ENCODE assay signal across 18 cellular contexts in genomic region chr15:45644437-45644836, GRCh38. TPM values are rescaled to one million over a fixed set of nuclear protein-coding genes. Genes with fewer than 3 reads are reported as not detected.
DNase-seq lines count a peak whose midpoint lies in the region; ATAC-seq, FAIRE-seq and TF ChIP-seq lines count a peak whose summit lies in the region.
"Had no signal": no experiment of that assay in that cellular context is flagged by ENCODE, and none has a peak within 500 bp of the region (broad histone marks: within the 10 kb centered on the region; RNA-seq: fewer than 3 reads in every experiment).

No MANE protein-coding gene starts in this region.

- H3K4me3 Mint-ChIP-seq in T-helper 2 cell treated with Interferon-gamma antibody and Interleukin-4, amounts not matched to agents 5 μg/mL and 100 μg/mL, for 36 hours: peak overlapping the region; percentile 32
- H3K4me3 Mint-ChIP-seq: HFFc6 had no signal

- peaks cover 64% of the 10 kb centered on the region for H3K4me1 Mint-ChIP-seq in T-helper 2 cell treated with Interferon-gamma antibody and Interleukin-4, amounts not matched to agents 5 μg/mL and 100 μg/mL, for 36 hours (ENCODE audit: low read depth)

- H4K8ac ChIP-seq in IMR-90 (ENCODE audit: low read depth in 2 of 2, low read length in 2 of 2): 0 out of 4 replicates have a peak overlapping the region, but pooled peaks of 1 of the 2 experiments have one; percentile 75

- ATAC-seq in IMR-90 (ENCODE audit: low read depth): no peak

- H3K36me3 Mint-ChIP-seq in T-helper 2 cell treated with Interferon-gamma antibody and Interleukin-4, amounts not matched to agents 5 μg/mL and 100 μg/mL, for 36 hours (ENCODE audit: low read depth): peaks cover 40% of the 10 kb centered on the region

- H3K18ac ChIP-seq in IMR-90 (ENCODE audit: low read depth, low read length): no peak overlapping the region

- no peak overlapping the region for H3K4me2 ChIP-seq in IMR-90 (ENCODE audit: low read depth, low read length)

- no peak overlapping the region for H3K4me3 ChIP-seq in IMR-90 (ENCODE audit: insufficient read depth, low read depth, low read length)
- H3K4me3 ChIP-seq in colonic mucosa: no peak overlapping the region
- H3K4me3 ChIP-seq in rectal smooth muscle tissue (ENCODE audit: low read length): no peak overlapping the region
- H3K4me3 ChIP-seq: sigmoid colon, SJCRH30 had no signal

- no peaks in the 10 kb centered on the region for H3K9me3 Mint-ChIP-seq in T-helper 2 cell treated with Interferon-gamma antibody and Interleukin-4, amounts not matched to agents 5 μg/mL and 100 μg/mL, for 36 hours
- H3K9me3 Mint-ChIP-seq: HFFc6 had no signal

- peak overlapping the region; percentile 53; the same call in 1 of the 2 replicates for H3K4ac ChIP-seq in IMR-90 (ENCODE audit: low read depth, low read length)

- no peak for TF ChIP-seq CTCF in IMR-90 (conservative IDR thresholded peaks at IDR 0.05; ENCODE audit: low read depth, low read length)
- TF ChIP-seq CTCF in colonic mucosa (IDR thresholded peaks at IDR 0.05): no peak

- no peak overlapping the region for H2AFZ ChIP-seq in IMR-90 (replicated peaks; ENCODE audit: low read length, poor library complexity)

- H3K27me3 Mint-ChIP-seq in T-helper 2 cell treated with Interferon-gamma antibody and Interleukin-4, amounts not matched to agents 5 μg/mL and 100 μg/mL, for 36 hours (ENCODE audit: low read depth): no peaks in the 10 kb centered on the region

- H3K9ac ChIP-seq in IMR-90 (ENCODE audit: low read depth, low read length) (no peak overlapping the region), colonic mucosa (ENCODE audit: low read depth in 2 of 2, low read length in 2 of 2) (peak overlapping the region in 1 of 2 donors; percentile 86), rectal smooth muscle tissue (ENCODE audit: low read length) (no peak overlapping the region)

- H3K4me1 ChIP-seq in IMR-90 (ENCODE audit: control insufficient read depth, insufficient read depth, low read length): peaks cover 25% of the 10 kb centered on the region
- H3K4me1 ChIP-seq in colonic mucosa: peaks cover 28% of the 10 kb centered on the region
- peaks cover 31% of the 10 kb centered on the region for H3K4me1 ChIP-seq in rectal smooth muscle tissue (ENCODE audit: control insufficient read depth, insufficient read depth, low read length)
- H3K4me1 ChIP-seq: SJCRH30 had no signal

- TF ChIP-seq RAD21 in IMR-90 (IDR thresholded peaks at IDR 0.05; ENCODE audit: low read length): no peak

- no peak overlapping the region for H2AK9ac ChIP-seq in IMR-90 (replicated peaks; ENCODE audit: low read depth, low read length, poor library complexity)

- H3K9me1 ChIP-seq in IMR-90 (ENCODE audit: insufficient read depth, low read length): peaks cover 25% of the 10 kb centered on the region

- H3K9me3 ChIP-seq in IMR-90 (ENCODE audit: control insufficient read depth, insufficient read depth, low read length): no peaks in the 10 kb centered on the region
- no peaks in the 10 kb centered on the region for H3K9me3 ChIP-seq in colonic mucosa
- H3K9me3 ChIP-seq: sigmoid colon, SJCRH30 had no signal

- H3K36me3 ChIP-seq in IMR-90 (ENCODE audit: control insufficient read depth, insufficient read depth, low read length) (no peaks in the 10 kb centered on the region), colonic mucosa (no peaks in the 10 kb centered on the region), rectal smooth muscle tissue (ENCODE audit: control insufficient read depth, insufficient read depth, low read length) (no peaks in the 10 kb centered on the region)
- H3K36me3 ChIP-seq: sigmoid colon, SJCRH30 had no signal

- DNase-seq in T-helper 2 cell treated with Interferon-gamma antibody and Interleukin-4, amounts not matched to agents 5 μg/mL and 100 μg/mL, for 36 hours (ENCODE audit: low spot score): peak; percentile 16
- no peak for DNase-seq in T-helper 2 cell
- no peak for DNase-seq in IMR-90
- no peak for DNase-seq in colonic mucosa
- DNase-seq in SHP77 (lab: John Stamatoyannopoulos, UW): no peak
- DNase-seq in GM12892 (ENCODE audit: insufficient read length): no peak
- DNase-seq in NOMO-1 treated with DMSO at 0.1 percent for 48 hours (lab: John Stamatoyannopoulos, UW; ENCODE audit: unreplicated experiment): no peak
- DNase-seq: 8988T; caudate nucleus; HFFc6; kidney; midbrain; NCI-H2029; nucleus accumbens; sigmoid colon; SJCRH30; stimulated activated CD4-positive, alpha-beta T cell treated with anti-CD3 and anti-CD28 coated beads, Interleukin-2, amount 100 ng/mL, for 48 hours had no signal

- in situ Hi-C loops in IMR-90 (cut with MboI; ENCODE audit: low sequenced_read_pairs): no loop called here

- CTCF ChIA-PET in IMR-90 (lab: Yijun Ruan, JAX): interaction anchor here (1.5 to 1.6 kb wide), 2 partner anchors 16 to 30 kb away, joined by 3 to 5 read pairs; no protein-coding TSS in a partner anchor

- peak overlapping the region; percentile 86; the same call in 1 of the 2 replicates for H3K14ac ChIP-seq in IMR-90 (replicated peaks; ENCODE audit: low read depth, low read length)

- intact Hi-C loops in IMR-90 (cut with micrococcal nuclease) (no loop called here), colonic mucosa (cut with DNase I) (no loop called here)

- no CpG with 5 or more reads among the region's 2 CpGs for WGBS in IMR-90 (ENCODE audit: extremely low coverage in 2 of 2, insufficient read length in 1 of 2), 2 experiments

- no peak overlapping the region for H2BK20ac ChIP-seq in IMR-90 (ENCODE audit: low read depth, low read length)

- peak overlapping the region; percentile 84 for H2BK5ac ChIP-seq in IMR-90 (ENCODE audit: low read depth, low read length, poor library complexity, severe bottlenecking)

- TF ChIP-seq POLR2A in IMR-90 (IDR thresholded peaks at IDR 0.05; ENCODE audit: low read depth, low read length) (no peak), GM12892 (IDR thresholded peaks at IDR 0.05; ENCODE audit: low read depth, low read length) (no peak)

- H3K79me1 ChIP-seq in IMR-90 (ENCODE audit: low read depth in 1 of 2, low read length in 2 of 2): peaks cover 8 to 26% of the 10 kb centered on the region in 2 experiments; a peak in 3 of 4 replicates

- H3K27me3 ChIP-seq in IMR-90 (ENCODE audit: control insufficient read depth, insufficient read depth, low read length): no peaks in the 10 kb centered on the region
- H3K27me3 ChIP-seq in colonic mucosa: no peaks in the 10 kb centered on the region
- H3K27me3 ChIP-seq in rectal smooth muscle tissue (ENCODE audit: control insufficient read depth, insufficient read depth, low read length): no peaks in the 10 kb centered on the region
- H3K27me3 ChIP-seq: sigmoid colon had no signal

- no TSS peak for BruUV-seq in IMR-90 (replicated peaks; lab: Mats Ljungman, UMichigan)

- H4K5ac ChIP-seq in IMR-90 (ENCODE audit: low read depth, low read length): no peak overlapping the region; the same call in 1 of the 2 replicates

- peak overlapping the region; percentile 54 for H3K27ac Mint-ChIP-seq in T-helper 2 cell treated with Interferon-gamma antibody and Interleukin-4, amounts not matched to agents 5 μg/mL and 100 μg/mL, for 36 hours

- dilution Hi-C loops in IMR-90 (cut with HindIII; ENCODE audit: low sequenced_read_pairs, unreplicated experiment): no loop called here

- no peak overlapping the region for H3K23ac ChIP-seq in IMR-90 (ENCODE audit: low read depth, low read length)

- H3K56ac ChIP-seq in IMR-90 (ENCODE audit: extremely low read depth, insufficient read depth, low read length): no peak overlapping the region

- H2BK15ac ChIP-seq in IMR-90 (ENCODE audit: low read depth, low read length): peak overlapping the region; percentile 33; the same call in 1 of the 3 replicates

- no peak overlapping the region; the same call in 1 of the 2 replicates for H4K91ac ChIP-seq in IMR-90 (ENCODE audit: insufficient read depth, low read depth, low read length)

- H4K20me1 ChIP-seq in IMR-90 (ENCODE audit: insufficient read depth, low read length): peaks cover 8% of the 10 kb centered on the region; the same call in 1 of the 2 replicates

- H2BK120ac ChIP-seq in IMR-90 (ENCODE audit: low read depth, low read length): peak overlapping the region; percentile 42; the same call in 1 of the 2 replicates

- H3K27ac ChIP-seq in IMR-90 (ENCODE audit: insufficient read depth, low read length): no peak overlapping the region
- peak overlapping the region; percentile 97 for H3K27ac ChIP-seq in colonic mucosa
- peak overlapping the region; percentile 16 for H3K27ac ChIP-seq in rectal smooth muscle tissue (ENCODE audit: low read depth, low read length)
- H3K27ac ChIP-seq: SJCRH30 had no signal

- H2AK5ac ChIP-seq in IMR-90 (ENCODE audit: low read depth, low read length): peak overlapping the region; percentile 72

- POLR2A ChIA-PET in IMR-90 (lab: Charles Lee; ENCODE audit: unreplicated experiment): no interaction called here

- FAIRE-seq in GM12892 (lab: Jason Lieb, UNC): no peak
- FAIRE-seq: kidney had no signal

TF ChIP-seq in IMR-90, 13 proteins besides CTCF, POLR2A, EP300 and RAD21 (continues in another document):
- TF ChIP-seq NFE2L2 (IDR thresholded peaks at IDR 0.05; ENCODE audit: low read depth, low read length): no peak
- no peak for TF ChIP-seq CEBPB (IDR thresholded peaks at IDR 0.05; ENCODE audit: low read depth, low read length)
- no peak for TF ChIP-seq CHD1 (IDR thresholded peaks at IDR 0.05; ENCODE audit: low read depth, low read length)
- no peak for TF ChIP-seq MXI1 (IDR thresholded peaks at IDR 0.05; ENCODE audit: borderline replicate concordance, low read depth, low read length)
- TF ChIP-seq RFX5 (IDR thresholded peaks at IDR 0.05; ENCODE audit: low read depth, low read length): no peak
- TF ChIP-seq ELK1 (IDR thresholded peaks at IDR 0.05; ENCODE audit: borderline replicate concordance, low read depth, low read length): no peak

RNA-seq across cellular contexts. Expression of gene SQOR, which starts 9.6 kb away (rescaled TPM):
- total RNA-seq in IMR-90 (2012; rRNA removed) (39.2 and 40.3 TPM in 2 replicates), colonic mucosa (100 to 1,000 TPM; 308 to 500 TPM)
- polyA plus RNA-seq in IMR-90 (2012; rRNA removed): 21.2 and 22.1 TPM in 2 replicates
- 18.5 and 19.9 TPM in 2 replicates for polyA plus RNA-seq in IMR-90 (2012; cell fraction: cytosol; rRNA removed)
- 7.4 and 18.0 TPM in 2 replicates for polyA plus RNA-seq in IMR-90 (2012; cell fraction: nucleus; rRNA removed; ENCODE audit: low replicate concordance)
- polyA plus RNA-seq in GM12892 (2012; ENCODE audit: missing spikeins): 38.4 TPM

RNA-seq across cellular contexts. Expression of gene BLOC1S6, which starts 57.3 kb away (rescaled TPM):
- total RNA-seq in IMR-90 (2012; rRNA removed) (40.9 and 78.3 TPM in 2 replicates), colonic mucosa (10 to 100 TPM; 28.3 to 31.9 TPM)
- 17.9 and 21.7 TPM in 2 replicates for polyA plus RNA-seq in IMR-90 (2012; rRNA removed)
- 7.2 and 12.0 TPM in 2 replicates for polyA plus RNA-seq in IMR-90 (2012; cell fraction: cytosol; rRNA removed)
- polyA plus RNA-seq in IMR-90 (2012; cell fraction: nucleus; rRNA removed; ENCODE audit: low replicate concordance): 2.2 and 9.9 TPM in 2 replicates
- 40.7 TPM for polyA plus RNA-seq in GM12892 (2012; ENCODE audit: missing spikeins)
